Comparison of ENCODE assay signal across 25 cellular contexts in the genomic region with DNA sequence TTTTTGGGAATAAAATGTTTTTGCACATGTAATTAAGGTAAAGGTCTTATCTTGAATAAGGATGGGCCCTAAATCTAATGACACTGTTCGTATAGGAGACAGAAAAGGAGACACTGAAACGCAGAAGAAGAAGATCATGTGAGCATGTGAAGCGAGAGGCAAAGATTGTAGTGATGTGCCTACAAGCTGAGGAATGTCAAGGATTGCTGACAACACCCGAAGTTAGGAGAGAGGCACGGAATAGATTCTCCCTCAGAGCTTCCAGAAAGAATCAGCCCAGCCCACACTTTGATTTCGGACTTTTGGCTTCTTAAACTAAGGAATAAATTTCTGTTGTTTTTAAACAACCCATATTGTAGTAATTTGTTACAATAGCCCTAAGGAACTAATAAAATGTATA. TPM values are rescaled to one million over a fixed set of nuclear protein-coding genes. Genes with fewer than 3 reads are reported as not detected.
"Had no signal": no experiment of that assay in that cellular context is flagged by ENCODE, and none has a peak within 500 bp of the region (broad histone marks: within the 10 kb centered on the region; RNA-seq: fewer than 3 reads in every experiment).

No MANE protein-coding gene starts in this region.

- H3K9me3 ChIP-seq: left lung, mucosa of descending colon, pancreas, prostate gland, suprapubic skin, thoracic aorta, tibial nerve, uterus had no signal

- ATAC-seq: left colon; left lung; mucosa of descending colon; naive thymus-derived CD8-positive, alpha-beta T cell; pancreas; right cardiac atrium; sciatic nerve; stimulated activated naive B cell treated with anti-CD40 and anti-IgM and Interleukin-4, amounts not matched to agents 10 μg/mL and 1 μg/mL and 100 μg/mL, for 72 hours had no signal

- H3K27me3 ChIP-seq: left lung, pancreas, suprapubic skin, tibial nerve, uterus had no signal

- H3K27ac ChIP-seq: left lung, pancreas, prostate gland, suprapubic skin, thoracic aorta, tibial nerve, uterus had no signal

- DNase-seq: hippocampal formation; left colon; left lung; midbrain; mucosa of descending colon; naive thymus-derived CD8-positive, alpha-beta T cell; nucleus accumbens; pancreas; posterior cingulate gyrus; retina; right cardiac atrium; stimulated activated CD4-positive, alpha-beta T cell treated with anti-CD3 and anti-CD28 coated beads, Interleukin-12 subunit alpha, Interleukin-12 subunit beta, amount 100 ng/mL, for 4 hours; stimulated activated CD4-positive, alpha-beta T cell treated with anti-CD3 and anti-CD28 coated beads, Interleukin-15, amount 100 ng/mL, for 24 hours; stimulated activated CD4-positive, alpha-beta T cell treated with anti-CD3 and anti-CD28 coated beads, Interleukin-2, amount 100 ng/mL, for 24 hours; stimulated activated CD4-positive, alpha-beta T cell treated with anti-CD3 and anti-CD28 coated beads, Interleukin-4, amount 100 ng/mL, for 1 hour; stimulated activated naive B cell treated with anti-CD40 and anti-IgM and Interleukin-4, amounts not matched to agents 10 μg/mL and 1 μg/mL and 100 μg/mL, for 72 hours; uterus had no signal

- H3K36me3 ChIP-seq: left lung, pancreas, prostate gland, suprapubic skin, thoracic aorta, tibial nerve, uterus had no signal

- H3K4me1 ChIP-seq: pancreas, prostate gland, uterus had no signal

- H3K4me3 ChIP-seq: left lung, lung, mucosa of descending colon, pancreas, prostate gland, skin epidermis, suprapubic skin, thoracic aorta, tibial nerve, uterus had no signal

RNA-seq across cellular contexts. Expression of a gene that starts 4.1 kb away (rescaled TPM):
- total RNA-seq: left colon; naive thymus-derived CD8-positive, alpha-beta T cell; neural crest cell; pancreas; suprapubic skin had no signal
- polyA plus RNA-seq: lung; naive thymus-derived CD8-positive, alpha-beta T cell; pancreas had no signal
